1 cellular context compared by ENCODE assay signal in genomic region chr4:153466637-153467153, GRCh38.
TF ChIP-seq lines count a peak whose summit lies in the region.

No MANE protein-coding gene starts in this region.

TF ChIP-seq in K562, 482 proteins besides CTCF, POLR2A, EP300 and RAD21 (continued from another document and continues in another):
- TF ChIP-seq ZFP91 (CRISPR knock-in tag; IDR thresholded peaks at IDR 0.05) (no peak), HOXB6 (CRISPR knock-in tag; IDR thresholded peaks at IDR 0.05; ENCODE audit: borderline replicate concordance) (no peak), MAFF (IDR thresholded peaks at IDR 0.05; ENCODE audit: low read length) (no peak), ZNF436 (CRISPR knock-in tag; IDR thresholded peaks at IDR 0.05) (no peak), POLR3G (IDR thresholded peaks at IDR 0.05; ENCODE audit: extremely low read depth, insufficient read length, insufficient replicate concordance) (no peak), SMARCE1 (IDR thresholded peaks at IDR 0.05) (no peak), ADNP (tag; IDR thresholded peaks at IDR 0.05) (no peak), ATF6 (CRISPR knock-in tag; IDR thresholded peaks at IDR 0.05) (no peak; the same call in 1 of the 2 replicates), PATZ1 (CRISPR knock-in tag; IDR thresholded peaks at IDR 0.05; ENCODE audit: borderline replicate concordance) (no peak), NFATC3 (IDR thresholded peaks at IDR 0.05) (no peak), CHD4 (IDR thresholded peaks at IDR 0.05; ENCODE audit: insufficient read depth, insufficient replicate concordance, low read depth, low read length, poor library complexity, severe bottlenecking) (peak; percentile 22), CCNT2 (IDR thresholded peaks at IDR 0.05; ENCODE audit: borderline replicate concordance, extremely low read depth, insufficient read length, low read depth, low read length) (peak; percentile 18), SMAD4 (CRISPR knock-in tag; conservative IDR thresholded peaks at IDR 0.05) (peak; percentile 14), POLR2AphosphoS5 (IDR thresholded peaks at IDR 0.05; ENCODE audit: control insufficient read depth, insufficient read depth, low read depth, low read length) (0 out of 2 replicates have a peak, but pooled peaks have one; percentile 9), AFF1 (IDR thresholded peaks at IDR 0.05; ENCODE audit: low read depth in 1 of 2, partially characterized antibody in 2 of 2) (no peak), NFRKB (IDR thresholded peaks at IDR 0.05; ENCODE audit: low read depth) (no peak), TCF3 (CRISPR knock-in tag; IDR thresholded peaks at IDR 0.05) (no peak), RBM14 (IDR thresholded peaks at IDR 0.05; ENCODE audit: borderline replicate concordance, insufficient read depth, low read depth, low read length) (peak; percentile 80; the same call in 1 of the 2 replicates), TRIM25 (IDR thresholded peaks at IDR 0.05; ENCODE audit: borderline replicate concordance) (no peak), HMGN3 (IDR thresholded peaks at IDR 0.05; ENCODE audit: borderline replicate concordance, extremely low read depth, insufficient read length, low read depth, low read length) (peak; percentile 84), SMAD1 (IDR thresholded peaks at IDR 0.05; ENCODE audit: low read depth, low read length, partially characterized antibody) (no peak), TAF7 (tag; IDR thresholded peaks at IDR 0.05) (no peak), XRCC4 (IDR thresholded peaks at IDR 0.05; ENCODE audit: extremely low read depth, insufficient read depth, insufficient read length) (no peak), RBBP5 (IDR thresholded peaks at IDR 0.05; ENCODE audit: borderline replicate concordance, insufficient read depth, low read length, poor library complexity, severe bottlenecking) (peak; percentile 79), TEAD1 (CRISPR knock-in tag; IDR thresholded peaks at IDR 0.05) (peak in 1 of 2 experiments; percentile 51; a peak in 1 of 4 replicates), L3MBTL2 (IDR thresholded peaks at IDR 0.05) (0 out of 2 replicates have a peak, but pooled peaks have one; percentile 9), CBFA2T3 (IDR thresholded peaks at IDR 0.05) (peak; percentile 8; the same call in 1 of the 2 replicates), SREBF2 (CRISPR knock-in tag; IDR thresholded peaks at IDR 0.05) (no peak), FOXP4 (CRISPR knock-in tag; IDR thresholded peaks at IDR 0.05; ENCODE audit: borderline replicate concordance) (peak; percentile 10; the same call in 1 of the 2 replicates)
